In the genomic region with DNA sequence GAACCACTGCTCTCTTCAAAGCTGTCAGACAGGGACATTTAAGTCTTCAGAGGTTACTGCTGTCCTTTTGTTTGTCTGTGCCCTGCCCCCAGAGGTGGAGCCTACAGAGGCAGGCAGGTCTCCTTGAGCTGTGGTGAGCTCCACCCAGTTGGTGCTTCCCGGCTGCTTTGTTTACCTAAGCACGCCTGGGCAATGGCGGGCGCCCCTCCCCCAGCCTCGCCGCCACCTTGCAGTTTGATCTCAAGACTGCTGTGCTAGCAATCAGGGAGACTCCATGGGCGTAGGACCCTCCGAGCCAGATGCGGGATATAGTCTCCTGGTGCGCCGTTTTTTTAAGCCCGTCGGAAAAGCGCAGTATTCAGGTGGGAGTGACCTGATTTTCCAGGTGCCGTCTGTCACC, we compare ENCODE assay signal across 7 cellular contexts.
DNase-seq lines count a peak whose midpoint lies in the region; ATAC-seq and TF ChIP-seq lines count a peak whose summit lies in the region.
"Not testable (repeated sequence)": the region's sequence is repeated elsewhere in the genome, so short reads cannot be mapped to it uniquely, and the experiment has no call there.

No MANE protein-coding gene starts in this region.

- intact Hi-C loops in colonic mucosa (cut with DNase I); right cardiac atrium (cut with DNase I): not testable (repeated sequence)

- not testable (repeated sequence) for H3K4me1 ChIP-seq in NT2/D1 (ENCODE audit: insufficient read depth, insufficient read length); colonic mucosa; right cardiac atrium (ENCODE audit: control insufficient read depth, insufficient read depth, low read length)
- H3K4me1 ChIP-seq in iPS-20b (ENCODE audit: insufficient read depth, low read length) = peaks cover 15% of the 10 kb centered on the region

- H3K27me3 Mint-ChIP-seq in HFFc6 (ENCODE audit: insufficient read depth) = peaks cover 42% of the 10 kb centered on the region
- not testable (repeated sequence) for H3K27me3 Mint-ChIP-seq in neural crest cell (ENCODE audit: low read depth)

- ATAC-seq in right cardiac atrium = not testable (repeated sequence)

- not testable (repeated sequence) for H3K27ac Mint-ChIP-seq in HFFc6; neural crest cell (ENCODE audit: unreplicated experiment)

- 91% methylated on average over 15 of the region's 15 CpGs for WGBS in right cardiac atrium

- H3K9ac ChIP-seq in NT2/D1 (ENCODE audit: insufficient read length, low read depth); colonic mucosa (ENCODE audit: low read depth in 2 of 2, low read length in 2 of 2); iPS-20b (ENCODE audit: low read depth, low read length): not testable (repeated sequence)

- H3K4me1 Mint-ChIP-seq in HFFc6 (ENCODE audit: low read depth) = peaks cover 42% of the 10 kb centered on the region
- peaks cover 27% of the 10 kb centered on the region for H3K4me1 Mint-ChIP-seq in neural crest cell

- TF ChIP-seq CTCF in HFFc6 (IDR thresholded peaks at IDR 0.05); colonic mucosa (IDR thresholded peaks at IDR 0.05); neural crest cell (conservative IDR thresholded peaks at IDR 0.05): not testable (repeated sequence)

- H3K4me3 ChIP-seq in NT2/D1 (ENCODE audit: insufficient read length, low read depth) = peak overlapping the region; percentile 6
- H3K4me3 ChIP-seq in colonic mucosa; right cardiac atrium (ENCODE audit: low read length): not testable (repeated sequence)
- H3K4me3 ChIP-seq in iPS-20b (ENCODE audit: low read length) = peak overlapping the region; percentile 52; the same call in 1 of the 2 replicates

- H3K27me3 ChIP-seq in NT2/D1 (ENCODE audit: insufficient read depth, insufficient read length); colonic mucosa; right cardiac atrium (ENCODE audit: control insufficient read depth, insufficient read depth); iPS-20b (ENCODE audit: insufficient read depth, low read length): not testable (repeated sequence)

- H3K27ac ChIP-seq in colonic mucosa; right cardiac atrium (ENCODE audit: low read length); iPS-20b (ENCODE audit: low read length): not testable (repeated sequence)

- H3K36me3 ChIP-seq in NT2/D1 (ENCODE audit: insufficient read depth, insufficient read length, low read length); colonic mucosa; iPS-20b (ENCODE audit: insufficient read depth, low read depth, low read length): not testable (repeated sequence)

- peaks cover 72% of the 10 kb centered on the region for H3K36me3 Mint-ChIP-seq in HFFc6 (ENCODE audit: low read depth)
- H3K36me3 Mint-ChIP-seq in neural crest cell (ENCODE audit: low read depth) = peaks cover 25% of the 10 kb centered on the region

- H3K4me3 Mint-ChIP-seq in HFFc6 = peak overlapping the region; percentile 11; the same call in 1 of the 2 replicates
- H3K4me3 Mint-ChIP-seq in neural crest cell = peak overlapping the region; percentile 45

- H3K9me3 Mint-ChIP-seq in HFFc6 = peaks cover 12% of the 10 kb centered on the region; the same call in 1 of the 2 replicates
- H3K9me3 Mint-ChIP-seq in neural crest cell = not testable (repeated sequence)

- not testable (repeated sequence) for H3K9me3 ChIP-seq in NT2/D1 (ENCODE audit: insufficient read depth, low read length); colonic mucosa; right cardiac atrium (ENCODE audit: control insufficient read depth, low read length); iPS-20b (ENCODE audit: insufficient read depth, low read depth, low read length)

- peak; percentile 87 for DNase-seq in ELF-1 (ENCODE audit: low read depth, low spot score)
- not testable (repeated sequence) for DNase-seq in HFFc6; neural crest cell (ENCODE audit: low read depth, low spot score)
- DNase-seq in NT2/D1 (ENCODE audit: low read depth, low spot score) = peak; percentile 32
- DNase-seq in colonic mucosa = peak; percentile 24
- peak in 2 of 3 donors; percentile 38 to 51 for DNase-seq in right cardiac atrium
